ENCODE assay signal across 1 cellular context in the genomic region with DNA sequence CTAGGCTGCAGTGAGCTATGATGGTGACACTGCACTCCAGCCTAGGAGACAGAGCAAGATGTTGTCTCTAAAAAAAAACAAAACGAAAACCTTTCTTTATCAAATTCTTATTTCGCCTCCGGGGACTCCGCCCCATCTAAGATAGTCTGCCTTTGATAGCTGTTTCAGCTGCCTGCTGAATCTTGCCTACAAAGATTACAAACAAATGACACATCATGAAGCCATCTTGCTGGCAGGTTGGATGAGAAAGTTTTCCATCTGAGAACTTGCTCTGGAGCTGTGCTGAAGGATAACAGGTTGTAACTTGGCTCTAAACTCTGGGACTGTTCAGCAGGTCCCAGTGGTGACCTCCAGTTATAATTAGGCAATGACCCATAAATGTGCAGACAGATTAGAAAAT.
TF ChIP-seq lines count a peak whose summit lies in the region.

No MANE protein-coding gene starts in this region.

TF ChIP-seq in IMR-90, 13 proteins besides CTCF, POLR2A, EP300 and RAD21 (continued from another document):
- TF ChIP-seq, protein P1, sequence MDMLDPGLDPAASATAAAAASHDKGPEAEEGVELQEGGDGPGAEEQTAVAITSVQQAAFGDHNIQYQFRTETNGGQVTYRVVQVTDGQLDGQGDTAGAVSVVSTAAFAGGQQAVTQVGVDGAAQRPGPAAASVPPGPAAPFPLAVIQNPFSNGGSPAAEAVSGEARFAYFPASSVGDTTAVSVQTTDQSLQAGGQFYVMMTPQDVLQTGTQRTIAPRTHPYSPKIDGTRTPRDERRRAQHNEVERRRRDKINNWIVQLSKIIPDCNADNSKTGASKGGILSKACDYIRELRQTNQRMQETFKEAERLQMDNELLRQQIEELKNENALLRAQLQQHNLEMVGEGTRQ (IDR thresholded peaks at IDR 0.05; ENCODE audit: low read depth, low read length): no peak
